Comparison of ENCODE assay signal across 13 cellular contexts in the genomic region with DNA sequence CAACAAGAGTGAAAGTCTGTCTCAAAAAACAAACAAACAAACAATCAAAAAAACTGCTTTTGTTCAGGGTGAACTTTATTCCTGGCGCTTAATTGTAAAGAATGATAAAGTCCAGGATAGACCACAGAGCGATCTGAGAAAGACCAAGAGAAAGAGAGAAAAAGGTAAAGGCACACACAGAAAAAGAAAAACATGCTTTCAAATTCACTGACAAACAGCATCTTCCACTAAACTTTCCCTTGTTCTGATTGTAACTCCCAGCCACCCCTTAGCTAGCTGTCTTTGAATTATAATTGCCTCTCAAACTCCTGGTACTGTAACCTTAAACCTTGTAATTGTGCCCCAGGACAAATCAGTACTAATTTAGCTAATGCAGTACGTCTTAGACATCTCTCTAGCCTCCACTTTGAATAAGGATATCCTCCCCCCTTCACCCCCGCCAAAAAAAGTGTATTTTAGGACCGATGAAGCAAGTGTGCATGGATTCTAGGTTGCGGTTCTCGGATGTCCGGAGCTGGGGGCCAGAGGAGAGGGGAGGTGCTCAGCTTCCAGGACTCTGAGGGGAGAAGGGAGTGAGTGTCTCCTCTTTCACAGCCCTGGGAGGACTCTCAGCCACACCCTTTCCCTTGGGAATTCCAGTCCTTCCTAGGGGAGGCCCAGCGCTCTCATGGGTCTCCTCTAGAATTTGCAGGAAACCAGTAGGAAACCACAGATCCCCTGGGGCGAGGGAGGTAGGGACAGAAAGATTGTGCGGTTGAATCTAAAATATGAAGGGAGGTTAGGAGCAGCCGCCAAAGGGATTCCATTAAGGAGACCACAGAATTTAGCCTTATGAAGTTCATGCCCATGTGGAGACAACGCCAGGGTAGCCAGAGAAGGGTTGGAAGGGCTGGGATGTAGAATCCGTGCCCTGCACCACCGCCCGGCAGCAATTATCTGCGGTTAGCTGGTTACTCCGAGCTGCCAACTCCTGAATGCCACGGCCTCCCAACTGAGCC. TPM values are rescaled to one million over a fixed set of nuclear protein-coding genes. Genes with fewer than 3 reads are reported as not detected.
A peak's percentile ranks its signal among the peaks of the same experiment; 100 is the strongest.
DNase-seq lines count a peak whose midpoint lies in the region; ATAC-seq and TF ChIP-seq lines count a peak whose summit lies in the region.
"Had no signal": no experiment of that assay in that cellular context is flagged by ENCODE, and none has a peak within 500 bp of the region (broad histone marks: within the 10 kb centered on the region; RNA-seq: fewer than 3 reads in every experiment).

No MANE protein-coding gene starts in this region.

- H4K8ac ChIP-seq in neuronal stem cell (ENCODE audit: low read depth, low read length), result no peak overlapping the region

- no peak overlapping the region for H3K4me3 ChIP-seq in AG09309 (ENCODE audit: control insufficient read depth, low read depth, low read length)
- no peak overlapping the region for H3K4me3 ChIP-seq in HAP-1
- no peak overlapping the region for H3K4me3 ChIP-seq in SJSA1
- H3K4me3 ChIP-seq in neuronal stem cell (ENCODE audit: low read length in 2 of 2), result no peak overlapping the region
- H3K4me3 ChIP-seq: GM12878 had no signal

- peaks cover 28% of the 10 kb centered on the region for H3K4me1 ChIP-seq in HAP-1
- peaks cover 32% of the 10 kb centered on the region for H3K4me1 ChIP-seq in SJSA1 (replicated peaks)
- no peaks in the 10 kb centered on the region for H3K4me1 ChIP-seq in neuronal stem cell (ENCODE audit: control insufficient read depth in 2 of 2, insufficient read depth in 1 of 2, low read depth in 1 of 2, low read length in 2 of 2)

- WGBS in neuronal stem cell (ENCODE audit: extremely low coverage in 2 of 2, insufficient read length in 2 of 2, insufficient replicate concordance in 1 of 2), 2 donors, result no CpG with 5 or more reads among the region's 19 CpGs

- DNase-seq in AG09309 (ENCODE audit: low read depth) (peak; percentile 8), HAP-1 (ENCODE audit: low spot score in 2 of 2) (peak; percentile 89 to 90), SJSA1 (ENCODE audit: low read depth in 1 of 2, low spot score in 2 of 2) (peak; percentile 97), iPS-NIHi11 (ENCODE audit: low spot score) (peak; percentile 51), NCI-H524 treated with DMSO at 0.1 percent for 48 hours (lab: John Stamatoyannopoulos, UW) (no peak), neuronal stem cell (ENCODE audit: low spot score) (no peak)
- no peak for DNase-seq in activated CD4-positive, alpha-beta T cell treated with anti-CD3 and anti-CD28 coated beads, Interleukin-2, amount 50 U/mL, for 4 hours
- DNase-seq: DMS53, Kasumi-1, substantia nigra had no signal

- H3K9me3 ChIP-seq in HAP-1 (no peaks in the 10 kb centered on the region), SJSA1 (replicated peaks) (no peaks in the 10 kb centered on the region), neuronal stem cell (replicated peaks in 1 of 2; ENCODE audit: control insufficient read depth in 2 of 2, insufficient read depth in 1 of 2, low read depth in 1 of 2, low read length in 2 of 2) (no peaks in the 10 kb centered on the region)

- no peak overlapping the region for H2BK12ac ChIP-seq in neuronal stem cell (ENCODE audit: low read length)

- in situ Hi-C loops in HAP-1 (cut with MboI; ENCODE audit: low sequenced_read_pairs), result no loop called here

- H2BK5ac ChIP-seq in neuronal stem cell (ENCODE audit: low read length), result no peak overlapping the region

- H3K27me3 ChIP-seq in HAP-1 (ENCODE audit: low read depth) (no peaks in the 10 kb centered on the region), SJSA1 (replicated peaks) (no peaks in the 10 kb centered on the region), neuronal stem cell (ENCODE audit: control insufficient read depth in 3 of 3, insufficient read depth in 3 of 3, low read depth in 1 of 3, low read length in 3 of 3) (no peaks in the 10 kb centered on the region)

- H3K36me3 ChIP-seq in HAP-1 (replicated peaks) (no peaks in the 10 kb centered on the region), SJSA1 (no peaks in the 10 kb centered on the region), neuronal stem cell (replicated peaks in 1 of 2; ENCODE audit: control insufficient read depth in 2 of 2, insufficient read depth in 2 of 2, low read length in 2 of 2) (no peaks in the 10 kb centered on the region)

- no peak overlapping the region for H2AK5ac ChIP-seq in neuronal stem cell (ENCODE audit: low read depth, low read length)

- H3K79me1 ChIP-seq in neuronal stem cell (ENCODE audit: low read depth, low read length), result no peaks in the 10 kb centered on the region

- H3K4ac ChIP-seq in neuronal stem cell (ENCODE audit: low read length), result no peak overlapping the region

- H3K14ac ChIP-seq in neuronal stem cell (ENCODE audit: low read length), result no peak overlapping the region

- no peak for TF ChIP-seq CTCF in AG09309 (IDR thresholded peaks at IDR 0.05; ENCODE audit: control insufficient read depth, insufficient read depth, low read depth, low read length, missing control alignments)

- no peak overlapping the region for H2AFZ ChIP-seq in neuronal stem cell (ENCODE audit: low read length)

- H2BK120ac ChIP-seq in neuronal stem cell (ENCODE audit: low read depth, low read length), result no peak overlapping the region

- H3K27ac ChIP-seq in SJSA1, result peak overlapping the region; percentile 37
- no peak overlapping the region for H3K27ac ChIP-seq in neuronal stem cell (replicated peaks; ENCODE audit: low read length)

- no peak for ATAC-seq in GM18861 (IDR thresholded peaks at IDR 0.05; ENCODE audit: unreplicated experiment)
- ATAC-seq: GM12878 had no signal

- no peak overlapping the region for H3K18ac ChIP-seq in neuronal stem cell (ENCODE audit: low read length)

- no peak overlapping the region for H2BK15ac ChIP-seq in neuronal stem cell (ENCODE audit: low read length)

- H3K9ac ChIP-seq in neuronal stem cell (ENCODE audit: low read depth, low read length, poor library complexity), result no peak overlapping the region

- no peak overlapping the region for H3K4me2 ChIP-seq in neuronal stem cell (ENCODE audit: insufficient read depth, low read length, poor library complexity, severe bottlenecking)

- H3K23ac ChIP-seq in neuronal stem cell (ENCODE audit: low read depth, low read length, poor library complexity), result no peak overlapping the region

- no peak overlapping the region for H4K91ac ChIP-seq in neuronal stem cell (ENCODE audit: low read depth, low read length, poor library complexity)

RNA-seq across cellular contexts. Expression of gene ZNF536, which starts 19.7 kb away (rescaled TPM):
- total RNA-seq in SJSA1 (2014; rRNA removed; shearing (Covaris generic)), result 0.63 and 0.79 TPM in 2 replicates
- polyA plus RNA-seq in neuronal stem cell (2013, experiment 1 of 2), result 0.35 TPM
- polyA plus RNA-seq in neuronal stem cell (2013, experiment 2 of 2), result 0.44 TPM
- total RNA-seq: activated CD8-positive, alpha-beta memory T cell treated with anti-CD3 and anti-CD28 coated beads for 36 hours; GM12878 had no signal
- polyA plus RNA-seq: GM12878 had no signal

Comparison
In these comparisons a context has a peak if more than half of its experiments do, and no peak if none do; other contexts are left out.
1. DNase-seq: peak in AG09309 (single experiment), HAP-1 (2 of 2), SJSA1 (2 of 2) and iPS-NIHi11 (single experiment); none in NCI-H524 treated with DMSO at 0.1 percent for 48 hours (single experiment), activated CD4-positive, alpha-beta T cell treated with anti-CD3 and anti-CD28 coated beads, Interleukin-2, amount 50 U/mL, for 4 hours (0 of 2) and neuronal stem cell (single experiment).